Comparison of ENCODE assay signal across 1 cellular context in genomic region chr15:74209997-74210573, GRCh38.
TF ChIP-seq lines count a peak whose summit lies in the region.

No MANE protein-coding gene starts in this region.

TF ChIP-seq in HEK293, 187 proteins besides CTCF, POLR2A, EP300 and RAD21 (continued from another document):
- TF ChIP-seq ZNF148 (tag by site-specific recombination; IDR thresholded peaks at IDR 0.05; ENCODE audit: borderline replicate concordance): no peak
- TF ChIP-seq ZNF510 (tag by site-specific recombination; IDR thresholded peaks at IDR 0.05; ENCODE audit: insufficient replicate concordance): no peak
- no peak for TF ChIP-seq ZNF211 (tag by site-specific recombination; IDR thresholded peaks at IDR 0.05; ENCODE audit: low read depth)
- no peak for TF ChIP-seq TSHZ1 (tag by site-specific recombination; IDR thresholded peaks at IDR 0.05; ENCODE audit: borderline replicate concordance)
- no peak; the same call in 1 of the 2 replicates for TF ChIP-seq GLI2 (tag by site-specific recombination; IDR thresholded peaks at IDR 0.05; ENCODE audit: borderline replicate concordance, low read depth)
- no peak for TF ChIP-seq ZNF777 (tag by site-specific recombination; IDR thresholded peaks at IDR 0.05; ENCODE audit: borderline replicate concordance)
- no peak for TF ChIP-seq ZNF140 (tag by site-specific recombination; IDR thresholded peaks at IDR 0.05)
- no peak for TF ChIP-seq ZNF19 (tag by site-specific recombination; IDR thresholded peaks at IDR 0.05; ENCODE audit: low read depth)
